In genomic region chr7:64551375-64552142, GRCh38 we compare ENCODE assay signal across 18 cellular contexts.
"Had no signal": no experiment of that assay in that cellular context is flagged by ENCODE, and none has a peak within 500 bp of the region (broad histone marks: within the 10 kb centered on the region; RNA-seq: fewer than 3 reads in every experiment).

No MANE protein-coding gene starts in this region.

- H3K27me3 Mint-ChIP-seq: activated CD8-positive, alpha-beta T cell treated with anti-CD3 and anti-CD28 coated beads for 36 hours; activated T-cell treated with anti-CD3 and anti-CD28 coated beads, Interleukin-2, amount 50 U/mL, for 24 hours; stimulated activated naive CD8-positive, alpha-beta T cell treated with anti-CD3 and anti-CD28 coated beads, Interleukin-15, amount 100 ng/mL, for 72 hours; T-cell; type B pancreatic cell had no signal

- ATAC-seq: activated CD8-positive, alpha-beta T cell treated with anti-CD3 and anti-CD28 coated beads for 36 hours; left lobe of liver; stimulated activated naive CD8-positive, alpha-beta T cell treated with anti-CD3 and anti-CD28 coated beads, Interleukin-15, amount 100 ng/mL, for 72 hours; T-cell; WTC11 had no signal

- H3K27me3 ChIP-seq: suprapubic skin had no signal

- H3K27ac ChIP-seq: skin epidermis, suprapubic skin had no signal

- H3K4me1 Mint-ChIP-seq: nephron; stimulated activated naive CD8-positive, alpha-beta T cell treated with anti-CD3 and anti-CD28 coated beads, Interleukin-15, amount 100 ng/mL, for 72 hours; WTC11 had no signal

- H3K4me3 Mint-ChIP-seq: activated CD8-positive, alpha-beta T cell treated with anti-CD3 and anti-CD28 coated beads for 36 hours; activated naive CD4-positive, alpha-beta T cell treated with anti-CD3 and anti-CD28 coated beads for 36 hours; activated T-cell treated with anti-CD3 and anti-CD28 coated beads, Interleukin-2, amount 50 U/mL, for 24 hours; nephron; stimulated activated naive CD8-positive, alpha-beta T cell treated with anti-CD3 and anti-CD28 coated beads, Interleukin-15, amount 100 ng/mL, for 72 hours; T-cell; type B pancreatic cell; WTC11 had no signal

- H3K4me1 ChIP-seq: suprapubic skin had no signal

- H3K27ac Mint-ChIP-seq: activated CD8-positive, alpha-beta T cell treated with anti-CD3 and anti-CD28 coated beads for 36 hours; activated naive CD4-positive, alpha-beta T cell treated with anti-CD3 and anti-CD28 coated beads for 36 hours; activated T-cell treated with anti-CD3 and anti-CD28 coated beads, Interleukin-2, amount 50 U/mL, for 24 hours; nephron; stimulated activated naive CD8-positive, alpha-beta T cell treated with anti-CD3 and anti-CD28 coated beads, Interleukin-15, amount 100 ng/mL, for 72 hours; T-cell; type B pancreatic cell; WTC11 had no signal

- DNase-seq: activated CD4-positive, alpha-beta T cell treated with anti-CD3 and anti-CD28 coated beads for 4 hours; activated CD8-positive, alpha-beta T cell treated with anti-CD3 and anti-CD28 coated beads for 36 hours; activated naive CD4-positive, alpha-beta T cell treated with anti-CD3 and anti-CD28 coated beads for 36 hours; activated T-cell treated with anti-CD3 and anti-CD28 coated beads, Interleukin-2, amount 50 U/mL, for 24 hours; cerebellar nuclear complex; hypothalamus; mammary epithelial cell; midbrain; posterior cingulate gyrus; stimulated activated CD4-positive, alpha-beta T cell treated with anti-CD3 and anti-CD28 coated beads, Interleukin-4, amount 100 ng/mL, for 1 hour; stimulated activated naive CD8-positive, alpha-beta T cell treated with anti-CD3 and anti-CD28 coated beads, Interleukin-15, amount 100 ng/mL, for 72 hours; T-cell had no signal

- H3K9me3 ChIP-seq: suprapubic skin had no signal

- H3K4me3 ChIP-seq: skin epidermis, suprapubic skin had no signal
